Comparison of ENCODE assay signal across 8 cellular contexts in the genomic region with DNA sequence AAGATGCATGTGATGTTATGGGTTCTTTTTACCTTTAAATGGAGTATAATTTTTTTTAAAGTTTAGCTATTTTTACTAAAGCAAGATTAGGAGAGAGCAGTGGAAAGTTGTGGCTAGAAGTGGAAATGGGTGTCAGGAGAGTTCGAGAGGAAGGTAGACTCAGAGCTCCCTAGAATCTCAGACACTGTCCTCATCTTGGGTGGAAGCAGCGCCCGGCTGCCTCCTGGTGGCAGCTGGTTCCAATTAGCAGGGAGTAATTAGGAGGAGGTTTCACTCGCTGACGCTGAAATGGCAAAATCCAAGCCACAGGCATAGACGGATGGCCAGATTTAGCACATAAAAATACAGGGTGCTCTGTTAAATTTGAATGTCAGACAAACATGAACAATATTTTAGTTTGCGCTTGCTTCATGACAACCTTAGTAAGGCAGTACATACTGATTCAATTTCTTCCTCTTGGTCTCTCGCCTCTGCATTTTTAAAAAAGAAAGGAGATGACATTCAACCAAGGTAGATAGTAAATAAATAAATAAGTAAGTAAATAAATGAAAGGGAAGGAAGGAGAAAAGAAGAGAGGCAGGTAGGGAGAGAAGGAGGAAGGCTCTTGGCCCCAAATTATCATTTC. TPM values are rescaled to one million over a fixed set of nuclear protein-coding genes. Genes with fewer than 3 reads are reported as not detected.
DNase-seq lines count a peak whose midpoint lies in the region; ATAC-seq and TF ChIP-seq lines count a peak whose summit lies in the region.

No MANE protein-coding gene starts in this region.

- H3K9me3 Mint-ChIP-seq in Calu3 (ENCODE audit: low read depth, unreplicated experiment) (no peaks in the 10 kb centered on the region), naive B cell (peaks cover 0 to 15% (median 4%) of the 10 kb centered on the region in 7 donors)
- no peaks in the 10 kb centered on the region for H3K9me3 Mint-ChIP-seq in activated CD4-positive, alpha-beta T cell treated with anti-CD3 and anti-CD28 coated beads, Interleukin-2, amount 10 ng/mL, durations not matched to agents 24 days and 14 days

- ATAC-seq in GM21423 (IDR thresholded peaks at IDR 0.05; ENCODE audit: unreplicated experiment) (peak; percentile 73), naive B cell (ENCODE audit: low read depth in 2 of 2) (peak; percentile 35 to 47)

- no TSS peak for BruUV-seq in Calu3 (replicated peaks; lab: Mats Ljungman, UMichigan)

- H3K27ac Mint-ChIP-seq in Calu3 (ENCODE audit: unreplicated experiment) (no peak overlapping the region), naive B cell (peak overlapping the region in 2 of 6 donors; percentile 4 to 31)
- H3K27ac Mint-ChIP-seq in activated CD4-positive, alpha-beta T cell treated with anti-CD3 and anti-CD28 coated beads, Interleukin-2, amount 10 ng/mL, durations not matched to agents 24 days and 14 days, result no peak overlapping the region

- H3K4me1 ChIP-seq in esophagus muscularis mucosa (peaks cover 0 to 11% (median 4%) of the 10 kb centered on the region in 4 donors), transverse colon (peaks cover 6 to 34% (median 14%) of the 10 kb centered on the region in 4 donors)

- H3K4me3 ChIP-seq in esophagus muscularis mucosa (no peak overlapping the region), transverse colon (no peak overlapping the region)

- peak; percentile 55 for DNase-seq in Calu3
- peak; percentile 56 for DNase-seq in NCI-H1694 treated with DMSO at 0.1 percent for 48 hours (lab: John Stamatoyannopoulos, UW)
- peak; percentile 74 for DNase-seq in activated CD4-positive, alpha-beta T cell treated with anti-CD3 and anti-CD28 coated beads, Interleukin-2, amount 10 ng/mL, durations not matched to agents 24 days and 14 days
- DNase-seq in esophagus muscularis mucosa (ENCODE audit: extremely low spot score), result no peak
- DNase-seq in naive B cell, result peak; percentile 8
- DNase-seq in transverse colon, result peak; percentile 72
- DNase-seq in activated CD4-positive, CD25-positive, alpha-beta regulatory T cell treated with anti-CD3 and anti-CD28 coated beads, Interleukin-2, amount 50 U/mL, for 72 hours, result no peak

- no peak for TF ChIP-seq EP300 in esophagus muscularis mucosa (IDR thresholded peaks at IDR 0.05)
- no peak for TF ChIP-seq EP300 in transverse colon (IDR thresholded peaks at IDR 0.05; ENCODE audit: low read depth)

- peaks cover 77% of the 10 kb centered on the region for H3K27me3 Mint-ChIP-seq in Calu3 (ENCODE audit: unreplicated experiment)
- peaks cover 41% of the 10 kb centered on the region for H3K27me3 Mint-ChIP-seq in activated CD4-positive, alpha-beta T cell treated with anti-CD3 and anti-CD28 coated beads, Interleukin-2, amount 10 ng/mL, durations not matched to agents 24 days and 14 days
- peaks cover 40 to 51% (median 51%) of the 10 kb centered on the region in 3 donors for H3K27me3 Mint-ChIP-seq in naive B cell

- 17% methylated on average over 8 of the region's 8 CpGs for WGBS in esophagus muscularis mucosa
- WGBS in transverse colon (ENCODE audit: low coverage in 1 of 2), 2 donors, result 21 to 31% methylated on average over 4 to 8 of the region's 8 CpGs

- H3K36me3 ChIP-seq in esophagus muscularis mucosa, result no peaks in the 10 kb centered on the region
- no peaks in the 10 kb centered on the region for H3K36me3 ChIP-seq in transverse colon

- peak; percentile 52 for TF ChIP-seq CTCF in Calu3 (IDR thresholded peaks at IDR 0.05; ENCODE audit: unreplicated experiment)
- peak; percentile 34 to 72 (median 58) for TF ChIP-seq CTCF in esophagus muscularis mucosa (IDR thresholded peaks at IDR 0.05)
- TF ChIP-seq CTCF in transverse colon (IDR thresholded peaks at IDR 0.05), result peak; percentile 65 to 81 (median 77)

- H3K9me3 ChIP-seq in esophagus muscularis mucosa (no peaks in the 10 kb centered on the region), transverse colon (no peaks in the 10 kb centered on the region)

- in situ Hi-C loops in transverse colon (cut with MboI; ENCODE audit: low pct_ligation_motif_present in 1 of 4, low pct_unique_long_range_greater_than_20kb in 1 of 4, low sequenced_read_pairs in 3 of 4), result loop anchor here in 2 of 4 donors (10.0 kb wide), 1 partner anchor 111 kb away; the partner anchor contains the start of gene FRA10AC1 (in 2 of the 2)

- no peak overlapping the region for H3K27ac ChIP-seq in esophagus muscularis mucosa (replicated peaks in 1 of 4)
- no peak overlapping the region for H3K27ac ChIP-seq in transverse colon

- H3K27me3 ChIP-seq in esophagus muscularis mucosa, result peaks cover 0 to 3% (median 0%) of the 10 kb centered on the region in 4 donors
- H3K27me3 ChIP-seq in transverse colon, result peaks cover 4% of the 10 kb centered on the region

- no peak overlapping the region for H3K4me3 Mint-ChIP-seq in Calu3 (ENCODE audit: low read depth, unreplicated experiment)
- H3K4me3 Mint-ChIP-seq in activated CD4-positive, alpha-beta T cell treated with anti-CD3 and anti-CD28 coated beads, Interleukin-2, amount 10 ng/mL, durations not matched to agents 24 days and 14 days, result no peak overlapping the region
- H3K4me3 Mint-ChIP-seq in naive B cell, result no peak overlapping the region

- CTCF ChIA-PET in Calu3 (lab: Charles Lee), result interaction anchor here (1.0 to 1.5 kb wide), 2 partner anchors 114 to 261 kb away, joined by 3 to 4 read pairs; partner anchors contain the start of gene FRA10AC1

- H3K36me3 Mint-ChIP-seq in Calu3 (ENCODE audit: insufficient read depth, unreplicated experiment) (peaks cover 3% of the 10 kb centered on the region), naive B cell (peaks cover 0 to 8% of the 10 kb centered on the region in 2 donors)
- H3K36me3 Mint-ChIP-seq in activated CD4-positive, alpha-beta T cell treated with anti-CD3 and anti-CD28 coated beads, Interleukin-2, amount 10 ng/mL, durations not matched to agents 24 days and 14 days (ENCODE audit: low read depth), result no peaks in the 10 kb centered on the region

- TF ChIP-seq POLR2A in esophagus muscularis mucosa (IDR thresholded peaks at IDR 0.05; ENCODE audit: low read depth), result no peak
- no peak for TF ChIP-seq POLR2A in transverse colon (IDR thresholded peaks at IDR 0.05)

- H3K4me1 Mint-ChIP-seq in Calu3 (ENCODE audit: low read depth, unreplicated experiment), result peaks cover 13% of the 10 kb centered on the region
- H3K4me1 Mint-ChIP-seq in activated CD4-positive, alpha-beta T cell treated with anti-CD3 and anti-CD28 coated beads, Interleukin-2, amount 10 ng/mL, durations not matched to agents 24 days and 14 days, result no peaks in the 10 kb centered on the region
- peaks cover 0 to 5% (median 4%) of the 10 kb centered on the region in 3 donors for H3K4me1 Mint-ChIP-seq in naive B cell

- intact Hi-C loops in Calu3 (cut with micrococcal nuclease; ENCODE audit: unreplicated experiment), result loop anchor here (2.0 to 5.0 kb wide), 2 partner anchors 69 to 113 kb away; partner anchors contain the start of gene FRA10AC1
- intact Hi-C loops in activated CD4-positive, alpha-beta T cell treated with anti-CD3 and anti-CD28 coated beads, Interleukin-2, amount 10 ng/mL, durations not matched to agents 24 days and 14 days (cut with micrococcal nuclease), result loop anchor here (2.0 to 10.0 kb wide), 3 partner anchors 111 to 629 kb away; partner anchors contain the start of gene FRA10AC1
- intact Hi-C loops in esophagus muscularis mucosa (cut with DNase I), result loop anchor here (2.0 kb wide), 1 partner anchor 113 kb away; the partner anchor contains the start of gene FRA10AC1
- intact Hi-C loops in transverse colon (cut with DNase I; ENCODE audit: low total_unique reads), result loop anchor here (5.0 kb wide), 1 partner anchor 114 kb away; the partner anchor contains the start of gene FRA10AC1

RNA-seq across cellular contexts. Expression of gene LGI1, which starts 58.5 kb away (rescaled TPM):
- not detected in 2 replicates for total RNA-seq in Calu3 (2022)
- not detected in 2 replicates for total RNA-seq in activated CD4-positive, alpha-beta T cell treated with anti-CD3 and anti-CD28 coated beads, Interleukin-2, amount 10 ng/mL, durations not matched to agents 24 days and 14 days
- total RNA-seq in esophagus muscularis mucosa, result under 1 TPM in 3 of 4 donors, not detected in 1; 0.17 to 0.69 (median 0.32) TPM
- polyA plus RNA-seq in naive B cell (ENCODE audit: low read depth in 6 of 6), result not detected
- 1 to 10 TPM in 2 of 4 donors, not detected in 2; 1.1 to 2.4 TPM for total RNA-seq in transverse colon

Comparison
In these comparisons a context has a peak if more than half of its experiments do, and no peak if none do; other contexts are left out.
1. DNase-seq: peak in Calu3 (single experiment), NCI-H1694 treated with DMSO at 0.1 percent for 48 hours (single experiment), activated CD4-positive, alpha-beta T cell treated with anti-CD3 and anti-CD28 coated beads, Interleukin-2, amount 10 ng/mL, durations not matched to agents 24 days and 14 days (single experiment), naive B cell (single experiment) and transverse colon (single experiment); none in esophagus muscularis mucosa (single experiment) and activated CD4-positive, CD25-positive, alpha-beta regulatory T cell treated with anti-CD3 and anti-CD28 coated beads, Interleukin-2, amount 50 U/mL, for 72 hours (single experiment).
2. Peak in every context shown above with its lines, with median percentiles within 50 percentile points of each other: CTCF ChIP-seq.